Comparison of ENCODE assay signal across 8 cellular contexts in genomic region chr11:47642099-47642855, GRCh38. TPM values are rescaled to one million over a fixed set of nuclear protein-coding genes. Genes with fewer than 3 reads are reported as not detected.
DNase-seq lines count a peak whose midpoint lies in the region; ATAC-seq, FAIRE-seq and TF ChIP-seq lines count a peak whose summit lies in the region.

Gene MTCH2 (minus strand): TSS chr11:47642559. CDS start chr11:47642465, 94 bp downstream.

- no peak for FAIRE-seq in bronchial epithelial cell (lab: Jason Lieb, UNC)

- TF ChIP-seq CTCF in AG04449 (IDR thresholded peaks at IDR 0.05; ENCODE audit: insufficient read depth, low read length, missing control alignments) (peak; percentile 62), WI38 (IDR thresholded peaks at IDR 0.05; ENCODE audit: low read depth, low read length) (no peak), bronchial epithelial cell (IDR thresholded peaks at IDR 0.05; ENCODE audit: insufficient read depth, low read length, severe bottlenecking) (peak; percentile 29)

- CTCF ChIA-PET in AG04449 (lab: Yijun Ruan, JAX), result interaction anchor here (1.1 kb wide), 1 partner anchor 26 kb away, joined by 3 read pairs; no protein-coding TSS in a partner anchor

- no peaks in the 10 kb centered on the region for H3K36me3 ChIP-seq in bronchial epithelial cell (ENCODE audit: control insufficient read depth, insufficient read depth, low read length)

- H3K4me3 ChIP-seq in AG04449 (ENCODE audit: low read depth, low read length), result peak within 1 kb of the TSS; percentile 95
- peak within 1 kb of the TSS; percentile 89 for H3K4me3 ChIP-seq in WI38 (ENCODE audit: low read depth, low read length)
- H3K4me3 ChIP-seq in bronchial epithelial cell (ENCODE audit: low read depth, low read length), result peak within 1 kb of the TSS; percentile 89

- ATAC-seq in GM18907 (IDR thresholded peaks at IDR 0.05; ENCODE audit: unreplicated experiment) (peak; percentile 94), HG03159 (IDR thresholded peaks at IDR 0.05; ENCODE audit: unreplicated experiment) (peak; percentile 90)

- H3K27me3 ChIP-seq in bronchial epithelial cell (ENCODE audit: control insufficient read depth, insufficient read depth, low read length), result no peaks in the 10 kb centered on the region

- DNase-seq in AG04449 (ENCODE audit: low read depth, low spot score), result peak; percentile 80
- peak; percentile 98 for DNase-seq in NCI-H2227 (lab: John Stamatoyannopoulos, UW; ENCODE audit: unreplicated experiment)
- peak; percentile 88 for DNase-seq in bronchial epithelial cell (ENCODE audit: low read depth)
- DNase-seq in iPS-NIHi7 (ENCODE audit: extremely low spot score), result peak; percentile 99
- peak; percentile 96 for DNase-seq in smooth muscle cell of the brain vasculature (ENCODE audit: low read depth, low spot score)

- POLR2A ChIA-PET in AG04449 (lab: Yijun Ruan, JAX), result no interaction called here

RNA-seq across cellular contexts. Expression of gene MTCH2, which starts in this region (rescaled TPM):
- total RNA-seq in bronchial epithelial cell, result 80.3 and 130 TPM in 2 replicates

Comparison
In these comparisons a context has a peak if more than half of its experiments do, and no peak if none do; other contexts are left out.
1. Peak in every context shown above with its lines: DNase-seq, ATAC-seq and H3K4me3 ChIP-seq.